In the genomic region with DNA sequence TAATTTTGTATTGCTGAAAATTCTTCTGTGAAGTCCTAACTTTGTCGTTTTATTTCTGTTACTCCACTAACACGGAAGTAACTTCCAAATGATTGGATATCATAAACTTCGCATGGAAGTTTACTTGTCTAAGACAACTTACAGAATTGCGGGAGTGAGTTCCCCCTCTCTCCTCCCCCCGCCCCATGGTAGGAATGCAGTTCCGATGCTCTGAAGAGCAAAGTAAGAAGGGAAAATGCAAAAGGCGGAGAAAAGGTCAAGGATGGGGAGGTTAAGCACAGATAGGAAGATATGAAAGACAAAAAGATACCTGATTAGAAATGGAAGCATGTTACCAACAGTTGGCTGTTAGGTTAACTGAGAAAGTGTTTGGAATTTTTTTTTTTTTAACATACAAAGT, we compare ENCODE assay signal across 8 cellular contexts. TPM values are rescaled to one million over a fixed set of nuclear protein-coding genes. Genes with fewer than 3 reads are reported as not detected.
A peak's percentile ranks its signal among the peaks of the same experiment; 100 is the strongest.
DNase-seq lines count a peak whose midpoint lies in the region; TF ChIP-seq lines count a peak whose summit lies in the region.

No MANE protein-coding gene starts in this region.

- H3K27ac Mint-ChIP-seq in Calu3 (ENCODE audit: unreplicated experiment) (peak overlapping the region; percentile 94), endothelial cell (ENCODE audit: unreplicated experiment) (no peak overlapping the region)

- POLR2A ChIA-PET in OCI-LY7 (lab: Charles Lee), result no interaction called here

- H3K36me3 ChIP-seq in OCI-LY7 (ENCODE audit: insufficient read depth, low read length), result peaks cover 44% of the 10 kb centered on the region
- peaks cover 24% of the 10 kb centered on the region for H3K36me3 ChIP-seq in neuron (ENCODE audit: insufficient read depth, low read length)

- peak overlapping the region; percentile 96 for H3K4me2 ChIP-seq in OCI-LY7 (ENCODE audit: low read length)

- H3K9me3 Mint-ChIP-seq in Calu3 (ENCODE audit: low read depth, unreplicated experiment) (no peaks in the 10 kb centered on the region), endothelial cell (ENCODE audit: unreplicated experiment) (no peaks in the 10 kb centered on the region)

- H3K36me3 Mint-ChIP-seq in Calu3 (ENCODE audit: insufficient read depth, unreplicated experiment), result peaks cover 36% of the 10 kb centered on the region
- peaks cover 5% of the 10 kb centered on the region for H3K36me3 Mint-ChIP-seq in endothelial cell (ENCODE audit: low read depth, unreplicated experiment)

- H3K4me3 Mint-ChIP-seq in Calu3 (ENCODE audit: low read depth, unreplicated experiment) (peak overlapping the region; percentile 98), endothelial cell (ENCODE audit: unreplicated experiment) (peak overlapping the region; percentile 96)

- intact Hi-C loops in Calu3 (cut with micrococcal nuclease; ENCODE audit: unreplicated experiment), result loop anchor here (5.0 kb wide), 1 partner anchor 122 kb away; no protein-coding TSS in a partner anchor
- intact Hi-C loops in OCI-LY7 (cut with micrococcal nuclease; ENCODE audit: unreplicated experiment), result loop anchor here (5.0 to 10.0 kb wide), 3 partner anchors 197 to 580 kb away; a partner anchor contains a TSS

- peaks cover 41% of the 10 kb centered on the region for H4K20me1 ChIP-seq in OCI-LY7 (ENCODE audit: insufficient read depth, low read length)

- H3K4me3 ChIP-seq in OCI-LY7 (ENCODE audit: low read depth, low read length, poor library complexity, severe bottlenecking), result peak overlapping the region; percentile 98
- peak overlapping the region; percentile 98 for H3K4me3 ChIP-seq in neuron (ENCODE audit: low read length)

- TF ChIP-seq CTCF in Calu3 (IDR thresholded peaks at IDR 0.05; ENCODE audit: unreplicated experiment), result no peak
- no peak for TF ChIP-seq CTCF in OCI-LY7 (conservative IDR thresholded peaks at IDR 0.05; ENCODE audit: low read length)
- TF ChIP-seq CTCF in endothelial cell (IDR thresholded peaks at IDR 0.05; ENCODE audit: unreplicated experiment), result no peak

- H3K27ac ChIP-seq in OCI-LY7 (ENCODE audit: low read depth, low read length, poor library complexity, severe bottlenecking), result peak overlapping the region; percentile 72

- H2AFZ ChIP-seq in OCI-LY7 (ENCODE audit: low read length), result no peak overlapping the region
- no peak overlapping the region for H2AFZ ChIP-seq in neuron (ENCODE audit: low read depth, low read length)

- H3K9me3 ChIP-seq in OCI-LY7 (ENCODE audit: low read length) (no peaks in the 10 kb centered on the region), neuron (ENCODE audit: low read length) (no peaks in the 10 kb centered on the region)

- no peaks in the 10 kb centered on the region for H3K27me3 ChIP-seq in neuron (ENCODE audit: insufficient read depth, low read length)

- BruUV-seq in Calu3 (replicated peaks; lab: Mats Ljungman, UMichigan), result TSS peak; percentile 51
- TSS peak; percentile 61 for BruUV-seq in OCI-LY7 (replicated peaks; lab: Mats Ljungman, UMichigan)

- peaks cover 62% of the 10 kb centered on the region for H3K79me2 ChIP-seq in OCI-LY7 (ENCODE audit: insufficient read depth, low read depth, low read length)

- H3K4me1 Mint-ChIP-seq in Calu3 (ENCODE audit: low read depth, unreplicated experiment) (no peaks in the 10 kb centered on the region), endothelial cell (ENCODE audit: unreplicated experiment) (peaks cover 17% of the 10 kb centered on the region)

- no peaks in the 10 kb centered on the region for H3K27me3 Mint-ChIP-seq in Calu3 (ENCODE audit: unreplicated experiment)
- H3K27me3 Mint-ChIP-seq in endothelial cell (ENCODE audit: unreplicated experiment), result peaks cover 2% of the 10 kb centered on the region

- no peak for DNase-seq in Calu3
- DNase-seq in OCI-LY7 (ENCODE audit: low spot score), result no peak
- no peak for DNase-seq in endothelial cell (ENCODE audit: low spot score)
- DNase-seq in OCI-M2 (lab: John Stamatoyannopoulos, UW; ENCODE audit: unreplicated experiment), result no peak
- DNase-seq in KG1 (lab: John Stamatoyannopoulos, UW), result no peak
- DNase-seq in NCI-H1417 treated with DMSO at 0.1 percent for 48 hours (lab: John Stamatoyannopoulos, UW), result no peak
- DNase-seq in NCI-H524 treated with DMSO at 0.1 percent for 48 hours (lab: John Stamatoyannopoulos, UW), result no peak

- CTCF ChIA-PET in Calu3 (lab: Charles Lee) (no interaction called here), OCI-LY7 (lab: Charles Lee; ENCODE audit: unreplicated experiment) (no interaction called here)

- no peaks in the 10 kb centered on the region for H3K9me2 ChIP-seq in OCI-LY7 (ENCODE audit: insufficient read depth, low read length)

- H3K4me1 ChIP-seq in OCI-LY7 (ENCODE audit: insufficient read depth, low read length, poor library complexity, severe bottlenecking) (peaks cover 32% of the 10 kb centered on the region), neuron (ENCODE audit: insufficient read depth, low read length) (peaks cover 15% of the 10 kb centered on the region)

RNA-seq across cellular contexts. Expression of a gene that starts 1.3 kb away (rescaled TPM):
- total RNA-seq in Calu3 (2022) (270 and 275 TPM in 2 replicates), OCI-LY7 (2022) (329 and 352 TPM in 2 replicates), endothelial cell (ENCODE audit: unreplicated experiment) (235 TPM)
- 377 and 385 TPM in 2 replicates for total RNA-seq in OCI-LY7 (2014; rRNA removed; shearing (Covaris generic))
